In the genomic region with DNA sequence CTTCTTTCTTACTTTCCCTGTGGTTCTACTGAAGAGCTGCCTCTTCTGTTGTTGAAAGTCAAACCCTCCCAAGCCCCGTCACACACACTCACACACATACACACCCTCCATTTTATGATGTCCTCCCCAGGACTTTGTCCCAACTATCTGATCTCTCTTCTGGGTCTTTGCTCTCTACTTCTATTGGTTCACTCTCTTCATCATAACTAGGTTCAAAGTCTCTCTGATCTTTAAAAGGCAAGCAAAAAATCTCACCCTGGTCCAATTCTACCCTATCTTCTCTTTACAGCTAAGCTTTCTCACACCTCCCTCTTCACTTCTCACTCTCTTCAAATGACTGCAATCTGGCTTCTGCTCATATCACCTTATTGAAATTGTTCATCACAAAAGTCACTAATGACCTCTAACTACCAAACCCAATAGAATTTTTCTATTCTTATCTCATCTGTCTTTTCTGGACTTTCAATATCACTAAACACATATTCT, we compare ENCODE assay signal across 2 cellular contexts.
TF ChIP-seq lines count a peak whose summit lies in the region.

No MANE protein-coding gene starts in this region.

TF ChIP-seq in HEK293, 187 proteins besides CTCF, POLR2A, EP300 and RAD21:
- peak; percentile 39; the same call in 1 of the 2 replicates for TF ChIP-seq PRDM1 (tag by site-specific recombination; IDR thresholded peaks at IDR 0.05)
- no peak for TF ChIP-seq ZBTB21 (tag by site-specific recombination; IDR thresholded peaks at IDR 0.05)

TF ChIP-seq in K562, 482 proteins besides CTCF, POLR2A, EP300 and RAD21:
- no peak for TF ChIP-seq KLF16 (IDR thresholded peaks at IDR 0.05)
- TF ChIP-seq KLF1 (tag; IDR thresholded peaks at IDR 0.05): no peak
- 0 out of 4 replicates have a peak, but pooled peaks of 1 of the 2 experiments have one; percentile 11 for TF ChIP-seq KDM1A (IDR thresholded peaks at IDR 0.05)
- TF ChIP-seq, protein P1, sequence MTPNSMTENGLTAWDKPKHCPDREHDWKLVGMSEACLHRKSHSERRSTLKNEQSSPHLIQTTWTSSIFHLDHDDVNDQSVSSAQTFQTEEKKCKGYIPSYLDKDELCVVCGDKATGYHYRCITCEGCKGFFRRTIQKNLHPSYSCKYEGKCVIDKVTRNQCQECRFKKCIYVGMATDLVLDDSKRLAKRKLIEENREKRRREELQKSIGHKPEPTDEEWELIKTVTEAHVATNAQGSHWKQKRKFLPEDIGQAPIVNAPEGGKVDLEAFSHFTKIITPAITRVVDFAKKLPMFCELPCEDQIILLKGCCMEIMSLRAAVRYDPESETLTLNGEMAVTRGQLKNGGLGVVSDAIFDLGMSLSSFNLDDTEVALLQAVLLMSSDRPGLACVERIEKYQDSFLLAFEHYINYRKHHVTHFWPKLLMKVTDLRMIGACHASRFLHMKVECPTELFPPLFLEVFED (CRISPR knock-in tag; conservative IDR thresholded peaks at IDR 0.05): 0 out of 2 replicates have a peak, but pooled peaks have one; percentile 37
- TF ChIP-seq, protein P2, sequence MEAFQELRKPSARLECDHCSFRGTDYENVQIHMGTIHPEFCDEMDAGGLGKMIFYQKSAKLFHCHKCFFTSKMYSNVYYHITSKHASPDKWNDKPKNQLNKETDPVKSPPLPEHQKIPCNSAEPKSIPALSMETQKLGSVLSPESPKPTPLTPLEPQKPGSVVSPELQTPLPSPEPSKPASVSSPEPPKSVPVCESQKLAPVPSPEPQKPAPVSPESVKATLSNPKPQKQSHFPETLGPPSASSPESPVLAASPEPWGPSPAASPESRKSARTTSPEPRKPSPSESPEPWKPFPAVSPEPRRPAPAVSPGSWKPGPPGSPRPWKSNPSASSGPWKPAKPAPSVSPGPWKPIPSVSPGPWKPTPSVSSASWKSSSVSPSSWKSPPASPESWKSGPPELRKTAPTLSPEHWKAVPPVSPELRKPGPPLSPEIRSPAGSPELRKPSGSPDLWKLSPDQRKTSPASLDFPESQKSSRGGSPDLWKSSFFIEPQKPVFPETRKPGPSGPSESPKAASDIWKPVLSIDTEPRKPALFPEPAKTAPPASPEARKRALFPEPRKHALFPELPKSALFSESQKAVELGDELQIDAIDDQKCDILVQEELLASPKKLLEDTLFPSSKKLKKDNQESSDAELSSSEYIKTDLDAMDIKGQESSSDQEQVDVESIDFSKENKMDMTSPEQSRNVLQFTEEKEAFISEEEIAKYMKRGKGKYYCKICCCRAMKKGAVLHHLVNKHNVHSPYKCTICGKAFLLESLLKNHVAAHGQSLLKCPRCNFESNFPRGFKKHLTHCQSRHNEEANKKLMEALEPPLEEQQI (IDR thresholded peaks at IDR 0.05): 0 out of 2 replicates have a peak, but pooled peaks have one; percentile 22
- TF ChIP-seq, protein P3, sequence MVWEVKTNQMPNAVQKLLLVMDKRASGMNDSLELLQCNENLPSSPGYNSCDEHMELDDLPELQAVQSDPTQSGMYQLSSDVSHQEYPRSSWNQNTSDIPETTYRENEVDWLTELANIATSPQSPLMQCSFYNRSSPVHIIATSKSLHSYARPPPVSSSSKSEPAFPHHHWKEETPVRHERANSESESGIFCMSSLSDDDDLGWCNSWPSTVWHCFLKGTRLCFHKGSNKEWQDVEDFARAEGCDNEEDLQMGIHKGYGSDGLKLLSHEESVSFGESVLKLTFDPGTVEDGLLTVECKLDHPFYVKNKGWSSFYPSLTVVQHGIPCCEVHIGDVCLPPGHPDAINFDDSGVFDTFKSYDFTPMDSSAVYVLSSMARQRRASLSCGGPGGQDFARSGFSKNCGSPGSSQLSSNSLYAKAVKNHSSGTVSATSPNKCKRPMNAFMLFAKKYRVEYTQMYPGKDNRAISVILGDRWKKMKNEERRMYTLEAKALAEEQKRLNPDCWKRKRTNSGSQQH (CRISPR knock-in tag; IDR thresholded peaks at IDR 0.05): 0 out of 2 replicates have a peak, but pooled peaks have one; percentile 11
- 0 out of 2 replicates have a peak, but pooled peaks have one; percentile 9 for TF ChIP-seq ARID1B (IDR thresholded peaks at IDR 0.05)
- TF ChIP-seq, protein P4, sequence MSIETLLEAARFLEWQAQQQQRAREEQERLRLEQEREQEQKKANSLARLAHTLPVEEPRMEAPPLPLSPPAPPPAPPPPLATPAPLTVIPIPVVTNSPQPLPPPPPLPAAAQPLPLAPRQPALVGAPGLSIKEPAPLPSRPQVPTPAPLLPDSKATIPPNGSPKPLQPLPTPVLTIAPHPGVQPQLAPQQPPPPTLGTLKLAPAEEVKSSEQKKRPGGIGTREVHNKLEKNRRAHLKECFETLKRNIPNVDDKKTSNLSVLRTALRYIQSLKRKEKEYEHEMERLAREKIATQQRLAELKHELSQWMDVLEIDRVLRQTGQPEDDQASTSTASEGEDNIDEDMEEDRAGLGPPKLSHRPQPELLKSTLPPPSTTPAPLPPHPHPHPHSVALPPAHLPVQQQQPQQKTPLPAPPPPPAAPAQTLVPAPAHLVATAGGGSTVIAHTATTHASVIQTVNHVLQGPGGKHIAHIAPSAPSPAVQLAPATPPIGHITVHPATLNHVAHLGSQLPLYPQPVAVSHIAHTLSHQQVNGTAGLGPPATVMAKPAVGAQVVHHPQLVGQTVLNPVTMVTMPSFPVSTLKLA (conservative IDR thresholded peaks at IDR 0.05): 0 out of 4 replicates have a peak, but pooled peaks of 1 of the 2 experiments have one; percentile 14
- peak; percentile 56; the same call in 1 of the 2 replicates for TF ChIP-seq ELF4 (CRISPR knock-in tag; IDR thresholded peaks at IDR 0.05)
- peak; percentile 11; the same call in 1 of the 2 replicates for TF ChIP-seq NR2C1 (IDR thresholded peaks at IDR 0.05)
- no peak for TF ChIP-seq NR2C1 (tag; IDR thresholded peaks at IDR 0.05)
- 0 out of 2 replicates have a peak, but pooled peaks have one; percentile 51 for TF ChIP-seq EHMT2 (IDR thresholded peaks at IDR 0.05)
TF ChIP-seq in K562: peak in this region for 9.
